Comparison of ENCODE assay signal across 8 cellular contexts in genomic region chr12:120538281-120539156, GRCh38. TPM values are rescaled to one million over a fixed set of nuclear protein-coding genes. Genes with fewer than 3 reads are reported as not detected.
DNase-seq lines count a peak whose midpoint lies in the region; ATAC-seq and TF ChIP-seq lines count a peak whose summit lies in the region.

No MANE protein-coding gene starts in this region.

- H2AFZ ChIP-seq in Karpas-422 (ENCODE audit: low read length) = no peak overlapping the region

- peak; percentile 54 for ATAC-seq in body of pancreas
- ATAC-seq in left colon = peak; percentile 73
- no peak for ATAC-seq in HG02588 (IDR thresholded peaks at IDR 0.05; ENCODE audit: unreplicated experiment)

- H3K9me2 ChIP-seq in Karpas-422 (replicated peaks; ENCODE audit: insufficient read depth, low read length) = no peaks in the 10 kb centered on the region

- peak overlapping the region in 9 of 11 experiments; percentile 1 to 99 (median 50); a peak in 13 of 22 replicates for H3K9ac ChIP-seq in BLaER1 treated with 17β-estradiol and CSF1 and Interleukin-3, amounts not matched to agents 10 nM and 100 nM
- H3K9ac ChIP-seq in Karpas-422 (ENCODE audit: low read length) = peak overlapping the region; percentile 28

- peak overlapping the region in 4 of 10 experiments; percentile 17 to 98 (median 26); a peak in 5 of 20 replicates for H3K4me3 ChIP-seq in BLaER1 treated with 17β-estradiol and CSF1 and Interleukin-3, amounts not matched to agents 10 nM and 100 nM
- H3K4me3 ChIP-seq in Karpas-422 (ENCODE audit: low read length) (peak overlapping the region; percentile 89), body of pancreas (no peak overlapping the region), thyroid gland (replicated peaks in 1 of 3) (no peak overlapping the region)

- peaks cover 92% of the 10 kb centered on the region for H3K79me2 ChIP-seq in Karpas-422 (ENCODE audit: low read length)

- H3K36me3 ChIP-seq in BLaER1 treated with 17β-estradiol and CSF1 and Interleukin-3, amounts not matched to agents 10 nM and 100 nM = peaks cover 48 to 78% (median 70%) of the 10 kb centered on the region in 11 experiments
- H3K36me3 ChIP-seq in Karpas-422 (ENCODE audit: insufficient read depth, low read length) (peaks cover 36% of the 10 kb centered on the region; the same call in 1 of the 2 replicates), body of pancreas (replicated peaks in 1 of 2; ENCODE audit: insufficient read depth in 1 of 2, low read depth in 2 of 2) (no peaks in the 10 kb centered on the region), thyroid gland (no peaks in the 10 kb centered on the region)

- H3K4me1 ChIP-seq in BLaER1 treated with 17β-estradiol and CSF1 and Interleukin-3, amounts not matched to agents 10 nM and 100 nM = peaks cover 38 to 64% (median 44%) of the 10 kb centered on the region in 10 experiments
- H3K4me1 ChIP-seq in Karpas-422 (ENCODE audit: low read length) = peaks cover 42% of the 10 kb centered on the region
- peaks cover 75% of the 10 kb centered on the region for H3K4me1 ChIP-seq in body of pancreas
- H3K4me1 ChIP-seq in thyroid gland = peaks cover 41 to 61% of the 10 kb centered on the region in 2 donors

- H3K27me3 ChIP-seq in BLaER1 treated with 17β-estradiol and CSF1 and Interleukin-3, amounts not matched to agents 10 nM and 100 nM = no peaks in the 10 kb centered on the region
- H3K27me3 ChIP-seq in Karpas-422 (ENCODE audit: low read length) = no peaks in the 10 kb centered on the region
- H3K27me3 ChIP-seq in body of pancreas = no peaks in the 10 kb centered on the region
- no peaks in the 10 kb centered on the region for H3K27me3 ChIP-seq in thyroid gland

- 3 to 6% methylated on average over 6 of the region's 6 CpGs for WGBS in body of pancreas, 2 donors
- 13 to 16% methylated on average over 6 of the region's 6 CpGs for WGBS in thyroid gland, 2 donors

- no peaks in the 10 kb centered on the region for H3K9me3 ChIP-seq in BLaER1 treated with 17β-estradiol and CSF1 and Interleukin-3, amounts not matched to agents 10 nM and 100 nM (replicated peaks in 1 of 11)
- no peaks in the 10 kb centered on the region for H3K9me3 ChIP-seq in Karpas-422 (ENCODE audit: low read length)
- no peaks in the 10 kb centered on the region for H3K9me3 ChIP-seq in body of pancreas
- no peaks in the 10 kb centered on the region for H3K9me3 ChIP-seq in thyroid gland

- H4K20me1 ChIP-seq in BLaER1 treated with 17β-estradiol and CSF1 and Interleukin-3, amounts not matched to agents 10 nM and 100 nM = peaks cover 84 to 92% (median 89%) of the 10 kb centered on the region in 11 experiments
- H4K20me1 ChIP-seq in Karpas-422 (ENCODE audit: insufficient read depth, low read depth, low read length) = peaks cover 15% of the 10 kb centered on the region

- H3K4me2 ChIP-seq in BLaER1 treated with 17β-estradiol and CSF1 and Interleukin-3, amounts not matched to agents 10 nM and 100 nM = peak overlapping the region; percentile 85 to 98 (median 92)
- H3K4me2 ChIP-seq in Karpas-422 (ENCODE audit: low read depth, low read length, poor library complexity, severe bottlenecking) = peak overlapping the region; percentile 94

- TF ChIP-seq POLR2A in body of pancreas (IDR thresholded peaks at IDR 0.05) (no peak), thyroid gland (IDR thresholded peaks at IDR 0.05) (no peak)

- TF ChIP-seq CTCF in body of pancreas (IDR thresholded peaks at IDR 0.05) = no peak
- TF ChIP-seq CTCF in thyroid gland (IDR thresholded peaks at IDR 0.05) = no peak

- DNase-seq in Karpas-422 = peak; percentile 55
- DNase-seq in body of pancreas = peak; percentile 63 to 79 (median 72)
- DNase-seq in left colon = peak; percentile 71 to 78
- DNase-seq in thyroid gland = peak; percentile 81 to 85
- no peak for DNase-seq in SK-N-DZ (ENCODE audit: low spot score)
- DNase-seq in activated CD4-positive, alpha-beta T cell treated with anti-CD3 and anti-CD28 coated beads for 1 hour = no peak

- intact Hi-C loops in body of pancreas (cut with DNase I) = no loop called here
- intact Hi-C loops in left colon (cut with DNase I, micrococcal nuclease) = no loop called here
- intact Hi-C loops in thyroid gland (cut with DNase I) = no loop called here

- peak overlapping the region in 6 of 11 experiments; percentile 18 to 40 (median 32); a peak in 9 of 22 replicates for H3K27ac ChIP-seq in BLaER1 treated with 17β-estradiol and CSF1 and Interleukin-3, amounts not matched to agents 10 nM and 100 nM
- H3K27ac ChIP-seq in Karpas-422 (ENCODE audit: low read length) = peak overlapping the region; percentile 67
- H3K27ac ChIP-seq in body of pancreas = peak overlapping the region; percentile 7 to 94 (median 81)
- peak overlapping the region; percentile 76 to 92 (median 90) for H3K27ac ChIP-seq in thyroid gland

RNA-seq across cellular contexts. Expression of gene RNF10, which starts 4.4 kb away (rescaled TPM):
- total RNA-seq in Karpas-422 (2014; rRNA removed; shearing (Covaris generic); ENCODE audit: low replicate concordance) = 59.8 and 65.5 TPM in 2 replicates
- total RNA-seq in body of pancreas (100 to 1,000 TPM in 1 of 2 donors, 10 to 100 TPM in 1; 62.5 to 124 TPM), left colon (100 to 1,000 TPM; 211 to 223 TPM), thyroid gland (100 to 1,000 TPM in 3 of 4 donors, 10 to 100 TPM in 1; 62.5 to 159 (median 127) TPM)
- 60.2 and 107 TPM in 2 replicates for polyA plus RNA-seq in SK-N-DZ (2014; cell fraction: cytosol; rRNA removed)
- polyA plus RNA-seq in SK-N-DZ (2014; cell fraction: nucleus; rRNA removed) = 85.4 and 91.4 TPM in 2 replicates

RNA-seq across cellular contexts. Expression of gene COQ5, which starts 9.6 kb away (rescaled TPM):
- total RNA-seq in Karpas-422 (2014; rRNA removed; shearing (Covaris generic); ENCODE audit: low replicate concordance) = 26.3 and 31.5 TPM in 2 replicates
- total RNA-seq in body of pancreas = 10 to 100 TPM in 1 of 2 donors, 1 to 10 TPM in 1; 9.6 to 24.1 TPM
- 10 to 100 TPM; 31.2 to 35.1 TPM for total RNA-seq in left colon
- 10 to 100 TPM; 17.9 to 33.3 (median 32.8) TPM for total RNA-seq in thyroid gland
- polyA plus RNA-seq in SK-N-DZ (2014; cell fraction: cytosol; rRNA removed) = 81.5 and 98.4 TPM in 2 replicates
- polyA plus RNA-seq in SK-N-DZ (2014; cell fraction: nucleus; rRNA removed) = 60.3 and 76.9 TPM in 2 replicates

RNA-seq across cellular contexts. Expression of gene DYNLL1, which starts 42.6 kb away (rescaled TPM):
- 237 and 308 TPM in 2 replicates for total RNA-seq in Karpas-422 (2014; rRNA removed; shearing (Covaris generic); ENCODE audit: low replicate concordance)
- 100 to 1,000 TPM in 1 of 2 donors, 10 to 100 TPM in 1; 48.5 to 143 TPM for total RNA-seq in body of pancreas
- total RNA-seq in left colon = 100 to 1,000 TPM; 338 to 371 TPM
- 100 to 1,000 TPM; 128 to 265 (median 232) TPM for total RNA-seq in thyroid gland
- 417 and 444 TPM in 2 replicates for polyA plus RNA-seq in SK-N-DZ (2014; cell fraction: cytosol; rRNA removed)
- polyA plus RNA-seq in SK-N-DZ (2014; cell fraction: nucleus; rRNA removed) = 305 and 330 TPM in 2 replicates

RNA-seq across cellular contexts. Expression of gene POP5, which starts 42.7 kb away (rescaled TPM):
- 69.1 and 72.9 TPM in 2 replicates for total RNA-seq in Karpas-422 (2014; rRNA removed; shearing (Covaris generic); ENCODE audit: low replicate concordance)
- total RNA-seq in body of pancreas (10 to 100 TPM; 23.9 to 45.8 TPM), left colon (10 to 100 TPM; 28.5 to 34.5 TPM), thyroid gland (10 to 100 TPM; 27.9 to 72.0 (median 38.5) TPM)
- 62.1 and 68.6 TPM in 2 replicates for polyA plus RNA-seq in SK-N-DZ (2014; cell fraction: cytosol; rRNA removed)
- polyA plus RNA-seq in SK-N-DZ (2014; cell fraction: nucleus; rRNA removed) = 104 and 115 TPM in 2 replicates

Comparison
In these comparisons a context has a peak if more than half of its experiments do, and no peak if none do; other contexts are left out.
1. H3K27ac ChIP-seq: peak in every context shown above with its lines; median percentile 90 in thyroid gland; 81 in body of pancreas; 67 in Karpas-422; 32 in BLaER1 treated with 17β-estradiol and CSF1 and Interleukin-3, amounts not matched to agents 10 nM and 100 nM.
2. DNase-seq: peak in Karpas-422 (single experiment), body of pancreas (4 of 4), left colon (2 of 2) and thyroid gland (2 of 2); none in SK-N-DZ (single experiment) and activated CD4-positive, alpha-beta T cell treated with anti-CD3 and anti-CD28 coated beads for 1 hour (single experiment).